ENCODE assay signal across 10 cellular contexts in genomic region chr1:207818971-207819451, GRCh38.
A peak's percentile ranks its signal among the peaks of the same experiment; 100 is the strongest.
DNase-seq lines count a peak whose midpoint lies in the region; ATAC-seq, FAIRE-seq and TF ChIP-seq lines count a peak whose summit lies in the region.
"Had no signal": no experiment of that assay in that cellular context is flagged by ENCODE, and none has a peak within 500 bp of the region (broad histone marks: within the 10 kb centered on the region; RNA-seq: fewer than 3 reads in every experiment).

No MANE protein-coding gene starts in this region.

- H3K9ac ChIP-seq in K562 (ENCODE audit: insufficient read depth in 1 of 2, low read depth in 2 of 2, low read length in 2 of 2) (peak overlapping the region; percentile 3 to 58; a peak in 1 of 4 replicates), subcutaneous abdominal adipose tissue (ENCODE audit: low read length in 5 of 5) (peak overlapping the region in 3 of 5 donors; percentile 48 to 67 (median 54))

- peaks cover 42 to 62% of the 10 kb centered on the region in 2 experiments for H3K4me1 ChIP-seq in K562 (replicated peaks in 1 of 2; ENCODE audit: control insufficient read depth in 2 of 2, insufficient read depth in 2 of 2, low read length in 2 of 2)
- H3K4me1 ChIP-seq in subcutaneous abdominal adipose tissue (ENCODE audit: control insufficient read depth in 5 of 5, insufficient read depth in 5 of 5, low read length in 5 of 5) = peaks cover 23 to 92% (median 90%) of the 10 kb centered on the region in 5 donors

- no peak overlapping the region for H2AFZ ChIP-seq in K562 (ENCODE audit: low read depth, low read length)

- DNase-seq in HFFc6 (peak; percentile 77), K562 (ENCODE audit: extremely low read depth in 1 of 4, low spot score in 3 of 4) (no peak), kidney glomerular epithelial cell (lab: John Stamatoyannopoulos, UW) (peak; percentile 4), SW480 (ENCODE audit: low spot score) (no peak), D721Med (ENCODE audit: insufficient read length, low spot score) (no peak)
- DNase-seq in naive thymus-derived CD8-positive, alpha-beta T cell = no peak
- DNase-seq in stimulated activated naive CD4-positive, alpha-beta T cell (lab: John Stamatoyannopoulos, UW) = no peak
- DNase-seq: left colon had no signal

- H3K9me3 Mint-ChIP-seq in HFFc6 = no peaks in the 10 kb centered on the region
- H3K9me3 Mint-ChIP-seq in naive thymus-derived CD8-positive, alpha-beta T cell = peaks cover 0 to 4% (median 0%) of the 10 kb centered on the region in 9 donors

- H3K36me3 ChIP-seq in K562 (ENCODE audit: control insufficient read depth, insufficient read depth, low read length) = peaks cover 6% of the 10 kb centered on the region; the same call in 1 of the 3 replicates
- H3K36me3 ChIP-seq in subcutaneous abdominal adipose tissue (ENCODE audit: control insufficient read depth in 5 of 5, insufficient read depth in 5 of 5, low read length in 5 of 5) = peaks cover 8 to 66% (median 55%) of the 10 kb centered on the region in 5 donors

- H3K27me3 Mint-ChIP-seq in HFFc6 (ENCODE audit: insufficient read depth) = peaks cover 9% of the 10 kb centered on the region
- peaks cover 0 to 4% (median 2%) of the 10 kb centered on the region in 5 donors for H3K27me3 Mint-ChIP-seq in naive thymus-derived CD8-positive, alpha-beta T cell
- H3K27me3 Mint-ChIP-seq: brain had no signal

- no peaks in the 10 kb centered on the region for H4K20me1 ChIP-seq in K562 (replicated peaks; ENCODE audit: control insufficient read depth, insufficient read depth, low read length)

- TF ChIP-seq POLR2A in K562 (conservative IDR thresholded peaks at IDR 0.05) = no peak

- H3K4me1 Mint-ChIP-seq in HFFc6 (ENCODE audit: low read depth) = peaks cover 88% of the 10 kb centered on the region
- peaks cover 53 to 98% (median 91%) of the 10 kb centered on the region in 4 donors for H3K4me1 Mint-ChIP-seq in naive thymus-derived CD8-positive, alpha-beta T cell

- H3K27ac ChIP-seq in K562 (ENCODE audit: extremely low read depth, low read depth, low read length) (peak overlapping the region; percentile 75), subcutaneous abdominal adipose tissue (ENCODE audit: low read depth, low read length) (peak overlapping the region; percentile 100)

- no peaks in the 10 kb centered on the region for H3K9me3 ChIP-seq in K562 (replicated peaks; ENCODE audit: control insufficient read depth, insufficient read depth, low read depth, low read length)
- no peaks in the 10 kb centered on the region for H3K9me3 ChIP-seq in subcutaneous abdominal adipose tissue (ENCODE audit: control insufficient read depth in 5 of 5, low read length in 5 of 5)

- ATAC-seq in K562 = no peak
- ATAC-seq in naive thymus-derived CD8-positive, alpha-beta T cell = no peak
- ATAC-seq: left colon had no signal

- H3K4me3 ChIP-seq in K562 (no peak overlapping the region), subcutaneous abdominal adipose tissue (ENCODE audit: low read depth in 1 of 5, low read length in 5 of 5) (peak overlapping the region in 4 of 5 donors; percentile 50 to 89 (median 72))

- H3K9me1 ChIP-seq in K562 (ENCODE audit: control insufficient read depth, insufficient read depth, low read length) = peaks cover 2% of the 10 kb centered on the region

- POLR2A ChIA-PET in K562 (lab: Yijun Ruan, JAX) = interaction anchor here (0.7 to 1.3 kb wide), 5 partner anchors 13 to 865 kb away, joined by 3 to 12 read pairs (median 4); no protein-coding TSS in a partner anchor
- POLR2A ChIA-PET in naive thymus-derived CD8-positive, alpha-beta T cell (lab: Charles Lee) = interaction anchor here (0.9 to 14.5 kb wide), 4 partner anchors 8 to 68 kb away, joined by 3 to 462 read pairs (median 4); no protein-coding TSS in a partner anchor

- peaks cover 57% of the 10 kb centered on the region for H3K36me3 Mint-ChIP-seq in HFFc6 (ENCODE audit: low read depth)
- peaks cover 10 to 75% (median 20%) of the 10 kb centered on the region in 3 donors for H3K36me3 Mint-ChIP-seq in naive thymus-derived CD8-positive, alpha-beta T cell

- BruUV-seq in K562 (replicated peaks; lab: Mats Ljungman, UMichigan) = no TSS peak

- FAIRE-seq in K562 (lab: Jason Lieb, UNC) (no peak), D721Med (lab: Jason Lieb, UNC) (no peak)

- no peak for TF ChIP-seq RAD21 in K562 (CRISPR knock-in tag; conservative IDR thresholded peaks at IDR 0.05 in 1 of 2, IDR thresholded peaks at IDR 0.05 in 1 of 2)

- in situ Hi-C loops in K562 (cut with MboI) = no loop called here

- H3K4me2 ChIP-seq in K562 (ENCODE audit: insufficient read depth, low read length) = peak overlapping the region; percentile 50; the same call in 1 of the 2 replicates

- no peak for TF ChIP-seq CTCF in HFFc6 (IDR thresholded peaks at IDR 0.05)
- no peak for TF ChIP-seq CTCF in K562 (IDR thresholded peaks at IDR 0.05 in 2 of 3, conservative IDR thresholded peaks at IDR 0.05 in 1 of 3; ENCODE audit: insufficient read depth in 2 of 3, low read depth in 1 of 3, low read length in 3 of 3)
- no peak for TF ChIP-seq CTCF in D721Med (IDR thresholded peaks at IDR 0.05; ENCODE audit: insufficient read depth, missing control alignments)

- CTCF ChIA-PET in K562 (lab: Yijun Ruan, JAX; ENCODE audit: low intra/inter-chr PET ratio) = no interaction called here

- H3K27me3 ChIP-seq in K562 (ENCODE audit: control insufficient read depth in 2 of 2, insufficient read depth in 2 of 2, low read length in 2 of 2) (no peaks in the 10 kb centered on the region), subcutaneous abdominal adipose tissue (ENCODE audit: control insufficient read depth in 5 of 5, insufficient read depth in 4 of 5, low read length in 5 of 5) (no peaks in the 10 kb centered on the region)

- H3K4me3 Mint-ChIP-seq in HFFc6 = peak overlapping the region; percentile 86
- H3K4me3 Mint-ChIP-seq in naive thymus-derived CD8-positive, alpha-beta T cell = peak overlapping the region in 1 of 10 donors; percentile 14
- H3K4me3 Mint-ChIP-seq: brain had no signal

- TF ChIP-seq EP300 in K562 (IDR thresholded peaks at IDR 0.05; ENCODE audit: low read length) = no peak

- intact Hi-C loops in K562 (cut with micrococcal nuclease) = no loop called here

- H3K27ac Mint-ChIP-seq in HFFc6 = peak overlapping the region; percentile 99
- peak overlapping the region in 3 of 10 donors; percentile 40 to 61 (median 55) for H3K27ac Mint-ChIP-seq in naive thymus-derived CD8-positive, alpha-beta T cell

- WGBS in K562 (ENCODE audit: insufficient coverage, low coverage, missing lambda C conversion rate) = 84% methylated on average over 15 of the region's 18 CpGs

- H3K79me2 ChIP-seq in K562 (ENCODE audit: control insufficient read depth, insufficient read depth, low read length) = peaks cover 2% of the 10 kb centered on the region; the same call in 1 of the 3 replicates

TF ChIP-seq in K562, 482 proteins besides CTCF, POLR2A, EP300 and RAD21:
- no peak for TF ChIP-seq ZNF253 (CRISPR knock-in tag; conservative IDR thresholded peaks at IDR 0.05)
- TF ChIP-seq ZC3H4 (CRISPR knock-in tag; IDR thresholded peaks at IDR 0.05; ENCODE audit: borderline replicate concordance) = no peak
- TF ChIP-seq STAG1 (CRISPR knock-in tag; IDR thresholded peaks at IDR 0.05; ENCODE audit: borderline replicate concordance) = 0 out of 2 replicates have a peak, but pooled peaks have one; percentile 7

Comparison
In these comparisons a context has a peak if more than half of its experiments do, and no peak if none do; other contexts are left out.
1. DNase-seq: peak in HFFc6 (single experiment) and kidney glomerular epithelial cell (single experiment); none in K562 (0 of 4), SW480 (single experiment), naive thymus-derived CD8-positive, alpha-beta T cell (0 of 10), D721Med (single experiment) and stimulated activated naive CD4-positive, alpha-beta T cell (0 of 6).